In genomic region chr6:62746968-62747367, GRCh38 we compare ENCODE assay signal across 2 cellular contexts.
A peak's percentile ranks its signal among the peaks of the same experiment; 100 is the strongest.
TF ChIP-seq lines count a peak whose summit lies in the region.

No MANE protein-coding gene starts in this region.

TF ChIP-seq in HepG2, 621 proteins besides CTCF, POLR2A, EP300 and RAD21:
- TF ChIP-seq, protein P1, sequence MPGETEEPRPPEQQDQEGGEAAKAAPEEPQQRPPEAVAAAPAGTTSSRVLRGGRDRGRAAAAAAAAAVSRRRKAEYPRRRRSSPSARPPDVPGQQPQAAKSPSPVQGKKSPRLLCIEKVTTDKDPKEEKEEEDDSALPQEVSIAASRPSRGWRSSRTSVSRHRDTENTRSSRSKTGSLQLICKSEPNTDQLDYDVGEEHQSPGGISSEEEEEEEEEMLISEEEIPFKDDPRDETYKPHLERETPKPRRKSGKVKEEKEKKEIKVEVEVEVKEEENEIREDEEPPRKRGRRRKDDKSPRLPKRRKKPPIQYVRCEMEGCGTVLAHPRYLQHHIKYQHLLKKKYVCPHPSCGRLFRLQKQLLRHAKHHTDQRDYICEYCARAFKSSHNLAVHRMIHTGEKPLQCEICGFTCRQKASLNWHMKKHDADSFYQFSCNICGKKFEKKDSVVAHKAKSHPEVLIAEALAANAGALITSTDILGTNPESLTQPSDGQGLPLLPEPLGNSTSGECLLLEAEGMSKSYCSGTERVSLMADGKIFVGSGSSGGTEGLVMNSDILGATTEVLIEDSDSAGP (CRISPR knock-in tag; IDR thresholded peaks at IDR 0.05; ENCODE audit: borderline replicate concordance) = no peak
- TF ChIP-seq MZF1 (CRISPR knock-in tag; IDR thresholded peaks at IDR 0.05; ENCODE audit: borderline replicate concordance) (no peak), STAG1 (CRISPR knock-in tag; IDR thresholded peaks at IDR 0.05) (0 out of 2 replicates have a peak, but pooled peaks have one; percentile 6), MIER3 (CRISPR knock-in tag; IDR thresholded peaks at IDR 0.05; ENCODE audit: borderline replicate concordance) (no peak), STAT5B (CRISPR knock-in tag; IDR thresholded peaks at IDR 0.05) (no peak), HOMEZ (CRISPR knock-in tag; IDR thresholded peaks at IDR 0.05; ENCODE audit: low read depth) (no peak)
TF ChIP-seq in HepG2: peak in this region for 1.

TF ChIP-seq in H1, 55 proteins besides CTCF, POLR2A, EP300 and RAD21:
- TF ChIP-seq CHD2 (IDR thresholded peaks at IDR 0.05; ENCODE audit: low read length) = no peak
- TF ChIP-seq JUND (IDR thresholded peaks at IDR 0.05; ENCODE audit: low read length) = no peak
- no peak for TF ChIP-seq CREB1 (IDR thresholded peaks at IDR 0.05)
- TF ChIP-seq, protein P2, sequence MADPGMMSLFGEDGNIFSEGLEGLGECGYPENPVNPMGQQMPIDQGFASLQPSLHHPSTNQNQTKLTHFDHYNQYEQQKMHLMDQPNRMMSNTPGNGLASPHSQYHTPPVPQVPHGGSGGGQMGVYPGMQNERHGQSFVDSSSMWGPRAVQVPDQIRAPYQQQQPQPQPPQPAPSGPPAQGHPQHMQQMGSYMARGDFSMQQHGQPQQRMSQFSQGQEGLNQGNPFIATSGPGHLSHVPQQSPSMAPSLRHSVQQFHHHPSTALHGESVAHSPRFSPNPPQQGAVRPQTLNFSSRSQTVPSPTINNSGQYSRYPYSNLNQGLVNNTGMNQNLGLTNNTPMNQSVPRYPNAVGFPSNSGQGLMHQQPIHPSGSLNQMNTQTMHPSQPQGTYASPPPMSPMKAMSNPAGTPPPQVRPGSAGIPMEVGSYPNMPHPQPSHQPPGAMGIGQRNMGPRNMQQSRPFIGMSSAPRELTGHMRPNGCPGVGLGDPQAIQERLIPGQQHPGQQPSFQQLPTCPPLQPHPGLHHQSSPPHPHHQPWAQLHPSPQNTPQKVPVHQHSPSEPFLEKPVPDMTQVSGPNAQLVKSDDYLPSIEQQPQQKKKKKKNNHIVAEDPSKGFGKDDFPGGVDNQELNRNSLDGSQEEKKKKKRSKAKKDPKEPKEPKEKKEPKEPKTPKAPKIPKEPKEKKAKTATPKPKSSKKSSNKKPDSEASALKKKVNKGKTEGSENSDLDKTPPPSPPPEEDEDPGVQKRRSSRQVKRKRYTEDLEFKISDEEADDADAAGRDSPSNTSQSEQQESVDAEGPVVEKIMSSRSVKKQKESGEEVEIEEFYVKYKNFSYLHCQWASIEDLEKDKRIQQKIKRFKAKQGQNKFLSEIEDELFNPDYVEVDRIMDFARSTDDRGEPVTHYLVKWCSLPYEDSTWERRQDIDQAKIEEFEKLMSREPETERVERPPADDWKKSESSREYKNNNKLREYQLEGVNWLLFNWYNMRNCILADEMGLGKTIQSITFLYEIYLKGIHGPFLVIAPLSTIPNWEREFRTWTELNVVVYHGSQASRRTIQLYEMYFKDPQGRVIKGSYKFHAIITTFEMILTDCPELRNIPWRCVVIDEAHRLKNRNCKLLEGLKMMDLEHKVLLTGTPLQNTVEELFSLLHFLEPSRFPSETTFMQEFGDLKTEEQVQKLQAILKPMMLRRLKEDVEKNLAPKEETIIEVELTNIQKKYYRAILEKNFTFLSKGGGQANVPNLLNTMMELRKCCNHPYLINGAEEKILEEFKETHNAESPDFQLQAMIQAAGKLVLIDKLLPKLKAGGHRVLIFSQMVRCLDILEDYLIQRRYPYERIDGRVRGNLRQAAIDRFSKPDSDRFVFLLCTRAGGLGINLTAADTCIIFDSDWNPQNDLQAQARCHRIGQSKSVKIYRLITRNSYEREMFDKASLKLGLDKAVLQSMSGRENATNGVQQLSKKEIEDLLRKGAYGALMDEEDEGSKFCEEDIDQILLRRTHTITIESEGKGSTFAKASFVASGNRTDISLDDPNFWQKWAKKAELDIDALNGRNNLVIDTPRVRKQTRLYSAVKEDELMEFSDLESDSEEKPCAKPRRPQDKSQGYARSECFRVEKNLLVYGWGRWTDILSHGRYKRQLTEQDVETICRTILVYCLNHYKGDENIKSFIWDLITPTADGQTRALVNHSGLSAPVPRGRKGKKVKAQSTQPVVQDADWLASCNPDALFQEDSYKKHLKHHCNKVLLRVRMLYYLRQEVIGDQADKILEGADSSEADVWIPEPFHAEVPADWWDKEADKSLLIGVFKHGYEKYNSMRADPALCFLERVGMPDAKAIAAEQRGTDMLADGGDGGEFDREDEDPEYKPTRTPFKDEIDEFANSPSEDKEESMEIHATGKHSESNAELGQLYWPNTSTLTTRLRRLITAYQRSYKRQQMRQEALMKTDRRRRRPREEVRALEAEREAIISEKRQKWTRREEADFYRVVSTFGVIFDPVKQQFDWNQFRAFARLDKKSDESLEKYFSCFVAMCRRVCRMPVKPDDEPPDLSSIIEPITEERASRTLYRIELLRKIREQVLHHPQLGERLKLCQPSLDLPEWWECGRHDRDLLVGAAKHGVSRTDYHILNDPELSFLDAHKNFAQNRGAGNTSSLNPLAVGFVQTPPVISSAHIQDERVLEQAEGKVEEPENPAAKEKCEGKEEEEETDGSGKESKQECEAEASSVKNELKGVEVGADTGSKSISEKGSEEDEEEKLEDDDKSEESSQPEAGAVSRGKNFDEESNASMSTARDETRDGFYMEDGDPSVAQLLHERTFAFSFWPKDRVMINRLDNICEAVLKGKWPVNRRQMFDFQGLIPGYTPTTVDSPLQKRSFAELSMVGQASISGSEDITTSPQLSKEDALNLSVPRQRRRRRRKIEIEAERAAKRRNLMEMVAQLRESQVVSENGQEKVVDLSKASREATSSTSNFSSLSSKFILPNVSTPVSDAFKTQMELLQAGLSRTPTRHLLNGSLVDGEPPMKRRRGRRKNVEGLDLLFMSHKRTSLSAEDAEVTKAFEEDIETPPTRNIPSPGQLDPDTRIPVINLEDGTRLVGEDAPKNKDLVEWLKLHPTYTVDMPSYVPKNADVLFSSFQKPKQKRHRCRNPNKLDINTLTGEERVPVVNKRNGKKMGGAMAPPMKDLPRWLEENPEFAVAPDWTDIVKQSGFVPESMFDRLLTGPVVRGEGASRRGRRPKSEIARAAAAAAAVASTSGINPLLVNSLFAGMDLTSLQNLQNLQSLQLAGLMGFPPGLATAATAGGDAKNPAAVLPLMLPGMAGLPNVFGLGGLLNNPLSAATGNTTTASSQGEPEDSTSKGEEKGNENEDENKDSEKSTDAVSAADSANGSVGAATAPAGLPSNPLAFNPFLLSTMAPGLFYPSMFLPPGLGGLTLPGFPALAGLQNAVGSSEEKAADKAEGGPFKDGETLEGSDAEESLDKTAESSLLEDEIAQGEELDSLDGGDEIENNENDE (IDR thresholded peaks at IDR 0.05; ENCODE audit: insufficient replicate concordance, low read length) = no peak
- no peak for TF ChIP-seq RBBP5 (IDR thresholded peaks at IDR 0.05; ENCODE audit: borderline replicate concordance, low read depth, low read length)
- no peak for TF ChIP-seq MAFK (IDR thresholded peaks at IDR 0.05; ENCODE audit: low read depth, low read length)
- TF ChIP-seq BRCA1 (IDR thresholded peaks at IDR 0.05; ENCODE audit: low read depth, low read length) = no peak
- no peak for TF ChIP-seq BCL11A (IDR thresholded peaks at IDR 0.05; ENCODE audit: low read depth in 2 of 2, low read length in 2 of 2)
- no peak for TF ChIP-seq RFX5 (IDR thresholded peaks at IDR 0.05; ENCODE audit: borderline replicate concordance, low read depth, low read length)
- no peak for TF ChIP-seq TAF7 (optimal IDR thresholded peaks at IDR 0.05; ENCODE audit: borderline replicate concordance, low read depth, low read length)
- TF ChIP-seq EZH2 (IDR thresholded peaks at IDR 0.05; ENCODE audit: low read depth, low read length, severe bottlenecking) = no peak
- no peak for TF ChIP-seq SUZ12 (IDR thresholded peaks at IDR 0.05; ENCODE audit: low read length)
